In genomic region chrX:153723351-153724251, GRCh38 we compare ENCODE assay signal across 8 cellular contexts. TPM values are rescaled to one million over a fixed set of nuclear protein-coding genes. Genes with fewer than 3 reads are reported as not detected.
DNase-seq lines count a peak whose midpoint lies in the region; ATAC-seq and TF ChIP-seq lines count a peak whose summit lies in the region.

No MANE protein-coding gene starts in this region.

- H3K4me2 ChIP-seq in parathyroid adenoma (ENCODE audit: low read length) = peak overlapping the region; percentile 82

- H3K36me3 ChIP-seq in parathyroid adenoma (ENCODE audit: control insufficient read depth, insufficient read depth, low read length) = no peaks in the 10 kb centered on the region

- H3K4me3 ChIP-seq in fibroblast of villous mesenchyme (ENCODE audit: low read depth, low read length) (peak overlapping the region; percentile 69), parathyroid adenoma (ENCODE audit: low read depth, low read length) (peak overlapping the region; percentile 69)

- peak overlapping the region; percentile 67 for H2AFZ ChIP-seq in parathyroid adenoma

- H3K4me1 ChIP-seq in parathyroid adenoma = peaks cover 10% of the 10 kb centered on the region

- ATAC-seq in GM18517 (IDR thresholded peaks at IDR 0.05; ENCODE audit: unreplicated experiment) (peak; percentile 38), HG03039 (IDR thresholded peaks at IDR 0.05; ENCODE audit: unreplicated experiment) (peak; percentile 35)

- in situ Hi-C loops in ACHN (cut with HindIII; ENCODE audit: low pct_ligation_motif_present, low pct_unique_long_range_greater_than_20kb, low sequenced_read_pairs) = no loop called here

- peak; percentile 39 for TF ChIP-seq CTCF in fibroblast of villous mesenchyme (IDR thresholded peaks at IDR 0.05; ENCODE audit: insufficient read depth, low read depth, low read length)
- TF ChIP-seq CTCF in parathyroid adenoma (IDR thresholded peaks at IDR 0.05) = peak; percentile 22

- H3K27me3 ChIP-seq in parathyroid adenoma (ENCODE audit: control insufficient read depth, insufficient read depth, low read length) = no peaks in the 10 kb centered on the region

- peaks cover 11% of the 10 kb centered on the region for H3K79me2 ChIP-seq in parathyroid adenoma

- H3K9me3 ChIP-seq in parathyroid adenoma (ENCODE audit: control insufficient read depth, low read length) = no peaks in the 10 kb centered on the region

- peak overlapping the region; percentile 66 for H3K27ac ChIP-seq in parathyroid adenoma

- H3K9ac ChIP-seq in parathyroid adenoma = peak overlapping the region; percentile 61

- DNase-seq in ACHN (peak; percentile 51), NCI-H510A treated with DMSO at 0.1 percent for 48 hours (lab: John Stamatoyannopoulos, UW) (peak; percentile 12), activated T-cell treated with anti-CD3 and anti-CD28 coated beads for 48 hours (ENCODE audit: low read depth) (peak; percentile 61), fibroblast of villous mesenchyme (ENCODE audit: low read depth) (peak; percentile 51), globus pallidus (ENCODE audit: low spot score) (no peak)

RNA-seq across cellular contexts. Expression of gene BCAP31, which starts 0.6 kb away (rescaled TPM):
- 105 and 127 TPM in 2 replicates for total RNA-seq in fibroblast of villous mesenchyme

RNA-seq across cellular contexts. Expression of gene ABCD1, which starts 1.1 kb away (rescaled TPM):
- 15.5 and 19.3 TPM in 2 replicates for total RNA-seq in fibroblast of villous mesenchyme

RNA-seq across cellular contexts. Expression of gene SLC6A8, which starts 35.9 kb away (rescaled TPM):
- total RNA-seq in fibroblast of villous mesenchyme = 9.1 and 12.2 TPM in 2 replicates

RNA-seq across cellular contexts. Expression of gene PLXNB3, which starts 40.4 kb away (rescaled TPM):
- 3.0 and 3.5 TPM in 2 replicates for total RNA-seq in fibroblast of villous mesenchyme

RNA-seq across cellular contexts. Expression of gene PNCK, which starts 50.0 kb away (rescaled TPM):
- total RNA-seq in fibroblast of villous mesenchyme = under 0.01 and 0.32 TPM in 2 replicates
